ENCODE assay signal across 8 cellular contexts in genomic region chr18:45974088-45974536, GRCh38. TPM values are rescaled to one million over a fixed set of nuclear protein-coding genes. Genes with fewer than 3 reads are reported as not detected.
DNase-seq lines count a peak whose midpoint lies in the region; ATAC-seq and TF ChIP-seq lines count a peak whose summit lies in the region.

No MANE protein-coding gene starts in this region.

- no peak for TF ChIP-seq EP300 in Ishikawa (IDR thresholded peaks at IDR 0.05; ENCODE audit: borderline replicate concordance)

- POLR2A ChIA-PET in naive thymus-derived CD4-positive, alpha-beta T cell (lab: Charles Lee): interaction anchor here (0.7 to 1.0 kb wide), 2 partner anchors 12 to 100 kb away, joined by 3 read pairs; no protein-coding TSS in a partner anchor

- H3K27me3 Mint-ChIP-seq in naive thymus-derived CD4-positive, alpha-beta T cell: no peaks in the 10 kb centered on the region
- no peaks in the 10 kb centered on the region for H3K27me3 Mint-ChIP-seq in stimulated activated naive CD8-positive, alpha-beta T cell treated with anti-CD3 and anti-CD28 coated beads, Interleukin-15, amount 100 ng/mL, for 72 hours

- ATAC-seq in naive thymus-derived CD4-positive, alpha-beta T cell: peak; percentile 94
- ATAC-seq in stimulated activated naive CD8-positive, alpha-beta T cell treated with anti-CD3 and anti-CD28 coated beads, Interleukin-15, amount 100 ng/mL, for 72 hours: peak; percentile 91
- no peak for ATAC-seq in HG03457 (IDR thresholded peaks at IDR 0.05; ENCODE audit: unreplicated experiment)

- no peaks in the 10 kb centered on the region for H3K36me3 Mint-ChIP-seq in naive thymus-derived CD4-positive, alpha-beta T cell

- peak overlapping the region in 4 of 10 donors; percentile 3 to 35 (median 12) for H3K4me3 Mint-ChIP-seq in naive thymus-derived CD4-positive, alpha-beta T cell
- peak overlapping the region; percentile 12 to 35 for H3K4me3 Mint-ChIP-seq in stimulated activated naive CD8-positive, alpha-beta T cell treated with anti-CD3 and anti-CD28 coated beads, Interleukin-15, amount 100 ng/mL, for 72 hours

- no peaks in the 10 kb centered on the region for H3K9me3 Mint-ChIP-seq in naive thymus-derived CD4-positive, alpha-beta T cell
- H3K9me3 Mint-ChIP-seq in stimulated activated naive CD8-positive, alpha-beta T cell treated with anti-CD3 and anti-CD28 coated beads, Interleukin-15, amount 100 ng/mL, for 72 hours: peaks cover 0 to 4% of the 10 kb centered on the region in 2 donors

- H3K9me3 ChIP-seq in OCI-LY1 (ENCODE audit: low read length): no peaks in the 10 kb centered on the region
- no peaks in the 10 kb centered on the region for H3K9me3 ChIP-seq in naive thymus-derived CD4-positive, alpha-beta T cell (ENCODE audit: control insufficient read depth in 2 of 3, low read length in 3 of 3)

- no peak overlapping the region for H3K4me2 ChIP-seq in OCI-LY1 (ENCODE audit: low read length)

- H3K4me3 ChIP-seq in OCI-LY1 (ENCODE audit: low read depth, low read length, poor library complexity, severe bottlenecking): no peak overlapping the region
- no peak overlapping the region for H3K4me3 ChIP-seq in epithelial cell of proximal tubule (ENCODE audit: low read depth, low read length)
- no peak overlapping the region for H3K4me3 ChIP-seq in naive thymus-derived CD4-positive, alpha-beta T cell (ENCODE audit: low read length)

- intact Hi-C loops in naive thymus-derived CD4-positive, alpha-beta T cell (cut with micrococcal nuclease): loop anchor here (1.0 to 2.0 kb wide), 12 partner anchors 11 to 353 kb away; no protein-coding TSS in a partner anchor

- H3K27me3 ChIP-seq in OCI-LY1 (ENCODE audit: insufficient read depth, low read length): no peaks in the 10 kb centered on the region
- no peaks in the 10 kb centered on the region for H3K27me3 ChIP-seq in naive thymus-derived CD4-positive, alpha-beta T cell (ENCODE audit: control insufficient read depth in 2 of 2, insufficient read depth in 2 of 2, low read length in 2 of 2)

- TF ChIP-seq CTCF in OCI-LY1 (IDR thresholded peaks at IDR 0.05; ENCODE audit: low read length) (peak; percentile 76), epithelial cell of proximal tubule (conservative IDR thresholded peaks at IDR 0.05; ENCODE audit: low read depth, low read length) (peak; percentile 90)

- no peaks in the 10 kb centered on the region for H3K36me3 ChIP-seq in OCI-LY1 (ENCODE audit: insufficient read depth, low read length)
- H3K36me3 ChIP-seq in naive thymus-derived CD4-positive, alpha-beta T cell (ENCODE audit: control insufficient read depth in 2 of 3, insufficient read depth in 3 of 3, low read length in 3 of 3): no peaks in the 10 kb centered on the region

- no peak overlapping the region for H3K27ac ChIP-seq in OCI-LY1 (ENCODE audit: low read depth, low read length, poor library complexity, severe bottlenecking)
- no peak overlapping the region for H3K27ac ChIP-seq in naive thymus-derived CD4-positive, alpha-beta T cell (ENCODE audit: low read depth, low read length)

- H3K9ac ChIP-seq in OCI-LY1 (ENCODE audit: low read length): no peak overlapping the region

- CTCF ChIA-PET in naive thymus-derived CD4-positive, alpha-beta T cell (lab: Charles Lee): interaction anchor here (0.6 to 1.5 kb wide), 6 partner anchors 10 to 308 kb away, joined by 3 to 5 read pairs (median 4); no protein-coding TSS in a partner anchor

- peaks cover 0 to 9% (median 7%) of the 10 kb centered on the region in 7 donors for H3K4me1 Mint-ChIP-seq in naive thymus-derived CD4-positive, alpha-beta T cell
- peaks cover 25% of the 10 kb centered on the region for H3K4me1 Mint-ChIP-seq in stimulated activated naive CD8-positive, alpha-beta T cell treated with anti-CD3 and anti-CD28 coated beads, Interleukin-15, amount 100 ng/mL, for 72 hours

- no peaks in the 10 kb centered on the region for H3F3A ChIP-seq in OCI-LY1 (ENCODE audit: insufficient read depth, low read length)

- H3K4me1 ChIP-seq in OCI-LY1 (ENCODE audit: insufficient read depth, low read length, severe bottlenecking): no peaks in the 10 kb centered on the region
- H3K4me1 ChIP-seq in naive thymus-derived CD4-positive, alpha-beta T cell (ENCODE audit: control insufficient read depth in 2 of 2, insufficient read depth in 2 of 2, low read length in 2 of 2): peaks cover 0 to 6% of the 10 kb centered on the region in 2 donors

- no peaks in the 10 kb centered on the region for H3K9me2 ChIP-seq in OCI-LY1 (ENCODE audit: low read depth, low read length)

- peak; percentile 93 for TF ChIP-seq RAD21 in Ishikawa (IDR thresholded peaks at IDR 0.05; ENCODE audit: low read depth)

- peak; percentile 54 for DNase-seq in DMS79 treated with DMSO at 0.1 percent for 48 hours (lab: John Stamatoyannopoulos, UW)
- DNase-seq in activated T-cell treated with anti-CD3 and anti-CD28 coated beads for 24 hours (ENCODE audit: low read depth): peak; percentile 48
- no peak for DNase-seq in epithelial cell of proximal tubule (ENCODE audit: low read depth)
- peak in 8 of 9 donors; percentile 36 to 68 (median 60) for DNase-seq in naive thymus-derived CD4-positive, alpha-beta T cell
- DNase-seq in stimulated activated naive CD8-positive, alpha-beta T cell treated with anti-CD3 and anti-CD28 coated beads, Interleukin-15, amount 100 ng/mL, for 72 hours: peak; percentile 63 to 77

- H3K79me2 ChIP-seq in OCI-LY1 (ENCODE audit: insufficient read depth, low read length): no peaks in the 10 kb centered on the region

- no peaks in the 10 kb centered on the region for H4K20me1 ChIP-seq in OCI-LY1 (ENCODE audit: insufficient read depth, low read length)

- H3K27ac Mint-ChIP-seq in naive thymus-derived CD4-positive, alpha-beta T cell: peak overlapping the region in 3 of 9 donors; percentile 13 to 77 (median 56)
- peak overlapping the region; percentile 81 to 97 for H3K27ac Mint-ChIP-seq in stimulated activated naive CD8-positive, alpha-beta T cell treated with anti-CD3 and anti-CD28 coated beads, Interleukin-15, amount 100 ng/mL, for 72 hours

- no peak overlapping the region for H2AFZ ChIP-seq in OCI-LY1 (ENCODE audit: low read length)

TF ChIP-seq in Ishikawa, 13 proteins besides CTCF, POLR2A, EP300 and RAD21:
- TF ChIP-seq MAX (IDR thresholded peaks at IDR 0.05): no peak
- no peak for TF ChIP-seq REST (IDR thresholded peaks at IDR 0.05; ENCODE audit: low read depth)
- 0 out of 2 replicates have a peak, but pooled peaks have one; percentile 27 for TF ChIP-seq CEBPB (IDR thresholded peaks at IDR 0.05)

RNA-seq across cellular contexts. Expression of gene EPG5, which starts 7.0 kb away (rescaled TPM):
- 10.7 and 13.6 TPM in 2 replicates for total RNA-seq in epithelial cell of proximal tubule
- total RNA-seq in naive thymus-derived CD4-positive, alpha-beta T cell: 10 to 100 TPM; 26.0 to 54.8 (median 44.7) TPM
- polyA plus RNA-seq in naive thymus-derived CD4-positive, alpha-beta T cell: 1 to 10 TPM; 6.3 to 6.4 TPM
